In the genomic region with DNA sequence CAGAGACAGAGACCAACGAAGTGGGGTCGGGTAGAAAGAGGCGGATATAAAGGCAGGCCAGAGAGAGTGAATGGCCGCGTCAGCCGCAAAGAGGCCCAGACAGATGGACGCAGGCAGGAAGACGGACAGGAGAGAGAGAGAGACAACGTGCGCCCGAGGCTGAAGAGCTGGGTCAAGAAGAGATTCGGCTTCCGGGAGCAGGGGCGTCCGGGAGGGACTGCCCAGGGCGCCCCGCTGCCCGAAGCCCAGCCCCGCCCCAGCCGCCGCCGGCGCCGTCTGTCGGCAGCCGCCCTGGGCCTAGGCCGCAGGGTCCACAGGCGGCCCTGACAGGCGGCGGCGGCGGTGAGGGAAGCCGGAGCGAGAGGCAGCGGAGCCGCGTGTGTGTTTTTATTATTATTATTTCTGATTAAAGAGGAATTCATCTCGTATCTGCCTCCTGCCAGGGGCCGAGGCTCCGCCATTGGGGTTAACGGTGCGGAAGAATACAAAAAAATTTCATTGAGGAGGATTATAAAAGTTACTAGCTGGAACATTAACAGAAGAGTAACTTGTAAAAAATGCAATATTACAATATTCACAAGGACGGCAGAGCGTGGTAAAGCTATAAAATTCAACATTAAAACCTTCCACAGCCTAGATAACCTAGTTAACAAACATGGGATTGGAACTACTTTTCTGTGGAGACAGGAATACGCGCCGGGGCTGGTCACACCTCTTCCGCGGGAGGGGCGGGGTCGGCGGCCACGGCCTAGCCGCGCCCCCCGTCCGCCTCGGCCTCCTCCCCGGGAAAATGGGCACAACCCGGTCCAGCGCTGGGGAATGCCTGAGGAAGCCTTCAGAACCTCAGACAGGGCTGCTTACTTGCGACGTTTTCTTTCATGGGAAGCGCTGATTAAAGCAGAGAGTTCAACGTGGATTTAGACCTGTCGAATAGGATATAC, we compare ENCODE assay signal across 3 cellular contexts.
TF ChIP-seq lines count a peak whose summit lies in the region.

No MANE protein-coding gene starts in this region.

TF ChIP-seq in SK-N-SH, 30 proteins besides CTCF, POLR2A, EP300 and RAD21:
- no peak for TF ChIP-seq TCF12 (IDR thresholded peaks at IDR 0.05)
- TF ChIP-seq YY1 (IDR thresholded peaks at IDR 0.05; ENCODE audit: low read depth) = no peak
- TF ChIP-seq CHD2 (IDR thresholded peaks at IDR 0.05; ENCODE audit: low read length, partially characterized antibody) = no peak
- TF ChIP-seq SIN3A (IDR thresholded peaks at IDR 0.05; ENCODE audit: borderline replicate concordance, low read depth, low read length) = no peak
- TF ChIP-seq MXI1 (IDR thresholded peaks at IDR 0.05; ENCODE audit: low read depth, low read length) = no peak
- no peak for TF ChIP-seq FOXJ3 (CRISPR knock-in tag; IDR thresholded peaks at IDR 0.05)
- TF ChIP-seq GABPA (IDR thresholded peaks at IDR 0.05; ENCODE audit: low read depth) = no peak
- TF ChIP-seq, protein P1, sequence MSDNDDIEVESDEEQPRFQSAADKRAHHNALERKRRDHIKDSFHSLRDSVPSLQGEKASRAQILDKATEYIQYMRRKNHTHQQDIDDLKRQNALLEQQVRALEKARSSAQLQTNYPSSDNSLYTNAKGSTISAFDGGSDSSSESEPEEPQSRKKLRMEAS (IDR thresholded peaks at IDR 0.05; ENCODE audit: low read depth) = no peak
TF ChIP-seq in SK-N-SH: peak in this region for 0.

TF ChIP-seq in SK-N-SH treated with all-trans-retinoic acid at 6 μM for 48 hours, 23 proteins besides CTCF, POLR2A, EP300 and RAD21:
- TF ChIP-seq ARNTL (CRISPR knock-in tag; IDR thresholded peaks at IDR 0.05; ENCODE audit: borderline replicate concordance, low read depth) (no peak), ZFP30 (CRISPR knock-in tag; IDR thresholded peaks at IDR 0.05) (no peak), CSDC2 (CRISPR knock-in tag; IDR thresholded peaks at IDR 0.05) (no peak), BACH2 (CRISPR knock-in tag; IDR thresholded peaks at IDR 0.05; ENCODE audit: borderline replicate concordance) (no peak), ESRRG (CRISPR knock-in tag; IDR thresholded peaks at IDR 0.05) (no peak), OSR1 (CRISPR knock-in tag; IDR thresholded peaks at IDR 0.05) (no peak), GLIS3 (CRISPR knock-in tag; IDR thresholded peaks at IDR 0.05) (no peak), RARB (CRISPR knock-in tag; IDR thresholded peaks at IDR 0.05) (no peak), ZNF8 (CRISPR knock-in tag; IDR thresholded peaks at IDR 0.05) (no peak), SNAI2 (CRISPR knock-in tag; IDR thresholded peaks at IDR 0.05) (no peak), ZFP3 (CRISPR knock-in tag; IDR thresholded peaks at IDR 0.05) (no peak), TCF4 (CRISPR knock-in tag; IDR thresholded peaks at IDR 0.05; ENCODE audit: borderline replicate concordance) (no peak), ZNF565 (CRISPR knock-in tag; conservative IDR thresholded peaks at IDR 0.05; ENCODE audit: low read depth) (no peak), CREB5 (CRISPR knock-in tag; IDR thresholded peaks at IDR 0.05; ENCODE audit: low read depth) (no peak), TOX (CRISPR knock-in tag; IDR thresholded peaks at IDR 0.05; ENCODE audit: borderline replicate concordance) (no peak)
- TF ChIP-seq, protein P2, sequence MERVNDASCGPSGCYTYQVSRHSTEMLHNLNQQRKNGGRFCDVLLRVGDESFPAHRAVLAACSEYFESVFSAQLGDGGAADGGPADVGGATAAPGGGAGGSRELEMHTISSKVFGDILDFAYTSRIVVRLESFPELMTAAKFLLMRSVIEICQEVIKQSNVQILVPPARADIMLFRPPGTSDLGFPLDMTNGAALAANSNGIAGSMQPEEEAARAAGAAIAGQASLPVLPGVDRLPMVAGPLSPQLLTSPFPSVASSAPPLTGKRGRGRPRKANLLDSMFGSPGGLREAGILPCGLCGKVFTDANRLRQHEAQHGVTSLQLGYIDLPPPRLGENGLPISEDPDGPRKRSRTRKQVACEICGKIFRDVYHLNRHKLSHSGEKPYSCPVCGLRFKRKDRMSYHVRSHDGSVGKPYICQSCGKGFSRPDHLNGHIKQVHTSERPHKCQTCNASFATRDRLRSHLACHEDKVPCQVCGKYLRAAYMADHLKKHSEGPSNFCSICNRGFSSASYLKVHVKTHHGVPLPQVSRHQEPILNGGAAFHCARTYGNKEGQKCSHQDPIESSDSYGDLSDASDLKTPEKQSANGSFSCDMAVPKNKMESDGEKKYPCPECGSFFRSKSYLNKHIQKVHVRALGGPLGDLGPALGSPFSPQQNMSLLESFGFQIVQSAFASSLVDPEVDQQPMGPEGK (CRISPR knock-in tag; IDR thresholded peaks at IDR 0.05; ENCODE audit: borderline replicate concordance) = no peak
- TF ChIP-seq, protein P3, sequence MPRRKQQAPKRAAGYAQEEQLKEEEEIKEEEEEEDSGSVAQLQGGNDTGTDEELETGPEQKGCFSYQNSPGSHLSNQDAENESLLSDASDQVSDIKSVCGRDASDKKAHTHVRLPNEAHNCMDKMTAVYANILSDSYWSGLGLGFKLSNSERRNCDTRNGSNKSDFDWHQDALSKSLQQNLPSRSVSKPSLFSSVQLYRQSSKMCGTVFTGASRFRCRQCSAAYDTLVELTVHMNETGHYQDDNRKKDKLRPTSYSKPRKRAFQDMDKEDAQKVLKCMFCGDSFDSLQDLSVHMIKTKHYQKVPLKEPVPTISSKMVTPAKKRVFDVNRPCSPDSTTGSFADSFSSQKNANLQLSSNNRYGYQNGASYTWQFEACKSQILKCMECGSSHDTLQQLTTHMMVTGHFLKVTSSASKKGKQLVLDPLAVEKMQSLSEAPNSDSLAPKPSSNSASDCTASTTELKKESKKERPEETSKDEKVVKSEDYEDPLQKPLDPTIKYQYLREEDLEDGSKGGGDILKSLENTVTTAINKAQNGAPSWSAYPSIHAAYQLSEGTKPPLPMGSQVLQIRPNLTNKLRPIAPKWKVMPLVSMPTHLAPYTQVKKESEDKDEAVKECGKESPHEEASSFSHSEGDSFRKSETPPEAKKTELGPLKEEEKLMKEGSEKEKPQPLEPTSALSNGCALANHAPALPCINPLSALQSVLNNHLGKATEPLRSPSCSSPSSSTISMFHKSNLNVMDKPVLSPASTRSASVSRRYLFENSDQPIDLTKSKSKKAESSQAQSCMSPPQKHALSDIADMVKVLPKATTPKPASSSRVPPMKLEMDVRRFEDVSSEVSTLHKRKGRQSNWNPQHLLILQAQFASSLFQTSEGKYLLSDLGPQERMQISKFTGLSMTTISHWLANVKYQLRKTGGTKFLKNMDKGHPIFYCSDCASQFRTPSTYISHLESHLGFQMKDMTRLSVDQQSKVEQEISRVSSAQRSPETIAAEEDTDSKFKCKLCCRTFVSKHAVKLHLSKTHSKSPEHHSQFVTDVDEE (CRISPR knock-in tag; IDR thresholded peaks at IDR 0.05) = no peak
TF ChIP-seq in SK-N-SH treated with all-trans-retinoic acid at 6 μM for 48 hours: peak in this region for 0.

TF ChIP-seq in HepG2, 621 proteins besides CTCF, POLR2A, EP300 and RAD21:
- TF ChIP-seq DMTF1 (CRISPR knock-in tag; IDR thresholded peaks at IDR 0.05) = no peak
- no peak for TF ChIP-seq ZNF292 (CRISPR knock-in tag; IDR thresholded peaks at IDR 0.05; ENCODE audit: borderline replicate concordance, low read depth)
